ENCODE assay signal across 20 cellular contexts in genomic region chr19:32543107-32543900, GRCh38. TPM values are rescaled to one million over a fixed set of nuclear protein-coding genes. Genes with fewer than 3 reads are reported as not detected.
A peak's percentile ranks its signal among the peaks of the same experiment; 100 is the strongest.
DNase-seq lines count a peak whose midpoint lies in the region; ATAC-seq and TF ChIP-seq lines count a peak whose summit lies in the region.
"Had no signal": no experiment of that assay in that cellular context is flagged by ENCODE, and none has a peak within 500 bp of the region (broad histone marks: within the 10 kb centered on the region; RNA-seq: fewer than 3 reads in every experiment).

No MANE protein-coding gene starts in this region.

- no peak overlapping the region for H3K18ac ChIP-seq in IMR-90 (ENCODE audit: low read depth, low read length)

- H2BK20ac ChIP-seq in IMR-90 (ENCODE audit: low read depth, low read length), result no peak overlapping the region

- intact Hi-C loops in IMR-90 (cut with micrococcal nuclease), result no loop called here
- intact Hi-C loops in mucosa of descending colon (cut with DNase I, micrococcal nuclease), result no loop called here

- H4K5ac ChIP-seq in IMR-90 (ENCODE audit: low read depth, low read length), result no peak overlapping the region

- 31% methylated on average over 5 of the region's 11 CpGs; no CpG with 5 or more reads in 1 of the 2 experiments for WGBS in IMR-90 (ENCODE audit: extremely low coverage in 2 of 2, insufficient read length in 1 of 2), 2 experiments

- no peak overlapping the region for H3K4me2 ChIP-seq in IMR-90 (ENCODE audit: low read depth, low read length)

- H3K36me3 ChIP-seq in IMR-90 (ENCODE audit: control insufficient read depth, insufficient read depth, low read length) (no peaks in the 10 kb centered on the region), mucosa of descending colon (ENCODE audit: low read depth) (no peaks in the 10 kb centered on the region)

- no peak overlapping the region for H3K9ac ChIP-seq in IMR-90 (ENCODE audit: low read depth, low read length)
- H3K9ac ChIP-seq: parathyroid adenoma had no signal

- H3K79me1 ChIP-seq in IMR-90 (ENCODE audit: low read depth in 1 of 2, low read length in 2 of 2), result no peaks in the 10 kb centered on the region

- H3K9me1 ChIP-seq in IMR-90 (ENCODE audit: insufficient read depth, low read length), result no peaks in the 10 kb centered on the region

- TF ChIP-seq POLR2A in IMR-90 (IDR thresholded peaks at IDR 0.05; ENCODE audit: low read depth, low read length), result no peak

- H3K4me3 ChIP-seq in IMR-90 (ENCODE audit: insufficient read depth, low read depth, low read length) (no peak overlapping the region), mucosa of descending colon (no peak overlapping the region)
- H3K4me3 ChIP-seq: GM12878 had no signal

- H2AFZ ChIP-seq in IMR-90 (replicated peaks; ENCODE audit: low read length, poor library complexity), result no peak overlapping the region
- H2AFZ ChIP-seq: parathyroid adenoma had no signal

- no peak overlapping the region for H3K56ac ChIP-seq in IMR-90 (ENCODE audit: extremely low read depth, insufficient read depth, low read length)

- H2AK9ac ChIP-seq in IMR-90 (replicated peaks; ENCODE audit: low read depth, low read length, poor library complexity), result no peak overlapping the region

- no peak overlapping the region for H3K4ac ChIP-seq in IMR-90 (ENCODE audit: low read depth, low read length)

- H4K20me1 ChIP-seq in IMR-90 (ENCODE audit: insufficient read depth, low read length), result no peaks in the 10 kb centered on the region

- no peak overlapping the region for H2BK120ac ChIP-seq in IMR-90 (ENCODE audit: low read depth, low read length)

- no peak for TF ChIP-seq RAD21 in IMR-90 (IDR thresholded peaks at IDR 0.05; ENCODE audit: low read length)

- no peak overlapping the region for H2BK15ac ChIP-seq in IMR-90 (ENCODE audit: low read depth, low read length)

- DNase-seq in EL, result peak; percentile 50
- DNase-seq in IMR-90, result peak; percentile 6
- DNase-seq in T1000 (lab: John Stamatoyannopoulos, UW), result peak; percentile 17
- DNase-seq in iris pigment epithelial cell (ENCODE audit: low read depth), result peak; percentile 81
- no peak for DNase-seq in NCI-H1694 treated with DMSO at 0.1 percent for 48 hours (lab: John Stamatoyannopoulos, UW)
- no peak for DNase-seq in mucosa of descending colon
- DNase-seq: activated CD4-positive, alpha-beta T cell treated with anti-CD3 and anti-CD28 coated beads, Interleukin-2, amount 50 U/mL, for 1 hour; aorta; Caco-2; GDM1; left ventricle myocardium superior; NCI-H187; NCI-H524; stimulated activated CD4-positive, alpha-beta T cell treated with anti-CD3 and anti-CD28 coated beads, Interleukin-4, amount 100 ng/mL, for 24 hours; stimulated activated CD8-positive, alpha-beta memory T cell treated with anti-CD3 and anti-CD28 coated beads, Interleukin-4, amount 100 ng/mL, for 48 hours had no signal

- no peaks in the 10 kb centered on the region; the same call in 1 of the 2 replicates for H3K27me3 ChIP-seq in IMR-90 (ENCODE audit: control insufficient read depth, insufficient read depth, low read length)

- no TSS peak for BruUV-seq in IMR-90 (replicated peaks; lab: Mats Ljungman, UMichigan)

- no peak overlapping the region for H4K8ac ChIP-seq in IMR-90 (ENCODE audit: low read depth in 2 of 2, low read length in 2 of 2)

- no peak overlapping the region for H4K91ac ChIP-seq in IMR-90 (ENCODE audit: insufficient read depth, low read depth, low read length)

- H3K4me1 ChIP-seq in IMR-90 (ENCODE audit: control insufficient read depth, insufficient read depth, low read length) (no peaks in the 10 kb centered on the region), mucosa of descending colon (ENCODE audit: low read depth) (no peaks in the 10 kb centered on the region)
- H3K4me1 ChIP-seq: Caco-2, parathyroid adenoma had no signal

- H2BK5ac ChIP-seq in IMR-90 (ENCODE audit: low read depth, low read length, poor library complexity, severe bottlenecking), result no peak overlapping the region

- TF ChIP-seq CTCF in IMR-90 (conservative IDR thresholded peaks at IDR 0.05; ENCODE audit: low read depth, low read length), result no peak
- TF ChIP-seq CTCF in mucosa of descending colon (IDR thresholded peaks at IDR 0.05), result no peak

- H2AK5ac ChIP-seq in IMR-90 (ENCODE audit: low read depth, low read length), result no peak overlapping the region

- no peak overlapping the region for H3K14ac ChIP-seq in IMR-90 (replicated peaks; ENCODE audit: low read depth, low read length)

- H3K23ac ChIP-seq in IMR-90 (ENCODE audit: low read depth, low read length), result no peak overlapping the region

- in situ Hi-C loops in IMR-90 (cut with MboI; ENCODE audit: low sequenced_read_pairs), result no loop called here

- CTCF ChIA-PET in IMR-90 (lab: Yijun Ruan, JAX), result interaction anchor here (0.6 kb wide), 1 partner anchor 10 kb away, joined by 7 read pairs; no protein-coding TSS in a partner anchor

- ATAC-seq in IMR-90 (ENCODE audit: low read depth) (peak; percentile 46; the same call in 1 of the 2 replicates), HG03159 (IDR thresholded peaks at IDR 0.05; ENCODE audit: unreplicated experiment) (no peak), HG02973 (IDR thresholded peaks at IDR 0.05; ENCODE audit: unreplicated experiment) (no peak), mucosa of descending colon (no peak)
- ATAC-seq: GM12878, left ventricle myocardium superior, SK-N-SH treated with all-trans-retinoic acid at 6 μM for 48 hours had no signal

- H3K27ac ChIP-seq in IMR-90 (ENCODE audit: insufficient read depth, low read length), result no peak overlapping the region
- H3K27ac ChIP-seq: parathyroid adenoma had no signal

- dilution Hi-C loops in IMR-90 (cut with HindIII; ENCODE audit: low sequenced_read_pairs, unreplicated experiment), result no loop called here

- H3K9me3 ChIP-seq in IMR-90 (ENCODE audit: control insufficient read depth, insufficient read depth, low read length) (no peaks in the 10 kb centered on the region), mucosa of descending colon (no peaks in the 10 kb centered on the region)
- H3K9me3 ChIP-seq: Caco-2 had no signal

- POLR2A ChIA-PET in IMR-90 (lab: Charles Lee; ENCODE audit: unreplicated experiment), result no interaction called here

TF ChIP-seq in IMR-90, 13 proteins besides CTCF, POLR2A, EP300 and RAD21:
- TF ChIP-seq ELK1 (IDR thresholded peaks at IDR 0.05; ENCODE audit: borderline replicate concordance, low read depth, low read length) (no peak), MAZ (IDR thresholded peaks at IDR 0.05; ENCODE audit: borderline replicate concordance, low read depth, low read length) (no peak), CEBPB (IDR thresholded peaks at IDR 0.05; ENCODE audit: low read depth, low read length) (no peak), RFX5 (IDR thresholded peaks at IDR 0.05; ENCODE audit: low read depth, low read length) (no peak), BHLHE40 (IDR thresholded peaks at IDR 0.05; ENCODE audit: low read depth, low read length) (no peak), RCOR1 (IDR thresholded peaks at IDR 0.05; ENCODE audit: insufficient replicate concordance, low read length) (no peak), NFE2L2 (IDR thresholded peaks at IDR 0.05; ENCODE audit: low read depth, low read length) (no peak), CHD1 (IDR thresholded peaks at IDR 0.05; ENCODE audit: low read depth, low read length) (no peak)

RNA-seq across cellular contexts. Expression of gene PDCD5, which starts 37.7 kb away (rescaled TPM):
- 30.6 and 123 TPM in 2 replicates for total RNA-seq in IMR-90 (2012; rRNA removed)
- polyA plus RNA-seq in IMR-90 (2012; rRNA removed), result 74.1 and 79.2 TPM in 2 replicates
- 59.1 and 65.9 TPM in 2 replicates for polyA plus RNA-seq in IMR-90 (2012; cell fraction: cytosol; rRNA removed)
- polyA plus RNA-seq in IMR-90 (2012; cell fraction: nucleus; rRNA removed; ENCODE audit: low replicate concordance), result 17.9 and 79.5 TPM in 2 replicates
- 10 to 100 TPM; 44.8 to 79.6 (median 69.4) TPM for total RNA-seq in mucosa of descending colon

Comparison
In these comparisons a context has a peak if more than half of its experiments do, and no peak if none do; other contexts are left out.
1. DNase-seq: peak in EL (single experiment), IMR-90 (single experiment), T1000 (single experiment) and iris pigment epithelial cell (single experiment); none in NCI-H1694 treated with DMSO at 0.1 percent for 48 hours (single experiment) and mucosa of descending colon (0 of 3).